8 cellular contexts compared by ENCODE assay signal in the genomic region with DNA sequence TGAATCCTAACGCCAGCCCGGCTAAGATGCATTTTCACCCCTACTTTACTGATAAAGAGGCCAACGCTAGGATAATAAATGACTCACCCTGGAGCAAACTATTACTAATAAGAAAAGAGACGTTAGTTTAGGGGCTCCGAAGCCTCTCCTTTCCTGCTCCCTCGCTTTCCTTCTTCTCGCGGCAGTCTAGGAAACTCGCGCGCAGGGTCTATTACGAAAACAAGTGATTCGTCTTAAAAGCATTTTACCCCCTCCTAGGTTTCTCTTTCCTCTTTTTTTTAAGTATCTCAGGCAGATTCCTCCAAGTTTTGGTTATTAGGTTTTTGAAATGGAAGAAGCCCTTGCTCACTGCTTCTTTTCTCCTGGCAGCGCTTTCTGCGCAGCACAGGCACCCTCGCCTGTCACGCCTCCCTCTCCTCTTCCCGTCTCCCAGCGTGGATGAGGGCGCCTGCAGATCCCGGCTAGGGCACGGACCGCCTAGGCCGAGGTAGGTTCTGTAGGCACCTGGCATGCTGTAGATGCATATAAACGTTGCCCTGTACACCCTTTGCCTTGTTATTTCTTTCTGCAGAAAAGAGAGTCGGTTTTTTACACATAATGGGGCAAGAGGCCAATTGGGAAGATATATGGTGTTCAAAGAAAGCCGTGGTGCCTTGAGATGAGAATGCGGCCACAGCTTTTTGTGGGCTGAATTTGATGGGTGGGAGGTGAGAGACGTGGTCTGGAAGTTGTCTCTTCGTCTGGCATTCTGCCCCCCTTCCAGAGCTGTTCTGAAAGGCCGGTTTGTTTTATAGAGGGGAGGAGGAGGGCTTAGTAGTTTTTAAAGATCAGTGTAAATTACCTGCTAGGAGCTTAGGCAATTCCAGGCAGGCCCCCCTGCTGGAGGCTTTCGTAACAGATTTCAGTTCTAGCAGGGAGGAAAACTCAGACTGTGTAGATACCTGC. TPM values are rescaled to one million over a fixed set of nuclear protein-coding genes. Genes with fewer than 3 reads are reported as not detected.
DNase-seq lines count a peak whose midpoint lies in the region; ATAC-seq, FAIRE-seq and TF ChIP-seq lines count a peak whose summit lies in the region.

No MANE protein-coding gene starts in this region.

- peak overlapping the region; percentile 85 to 98 (median 95) for H3K4me3 Mint-ChIP-seq in CD8-positive, alpha-beta memory T cell
- H3K4me3 Mint-ChIP-seq in activated naive CD8-positive, alpha-beta T cell treated with anti-CD3 and anti-CD28 coated beads for 36 hours: peak overlapping the region; percentile 89

- H3K4me1 Mint-ChIP-seq in CD8-positive, alpha-beta memory T cell: peaks cover 24 to 40% (median 35%) of the 10 kb centered on the region in 3 donors
- H3K4me1 Mint-ChIP-seq in activated naive CD8-positive, alpha-beta T cell treated with anti-CD3 and anti-CD28 coated beads for 36 hours: peaks cover 19% of the 10 kb centered on the region

- intact Hi-C loops in pancreas (cut with DNase I): loop anchor here in 1 of 3 donors (10.0 kb wide), 1 partner anchor 245 kb away; no protein-coding TSS in a partner anchor

- peaks cover 0 to 1% (median 1%) of the 10 kb centered on the region in 3 donors for H3K36me3 Mint-ChIP-seq in CD8-positive, alpha-beta memory T cell
- H3K36me3 Mint-ChIP-seq in activated naive CD8-positive, alpha-beta T cell treated with anti-CD3 and anti-CD28 coated beads for 36 hours: peaks cover 2% of the 10 kb centered on the region

- peak overlapping the region; percentile 83 for H3K4me3 ChIP-seq in CD8-positive, alpha-beta memory T cell (ENCODE audit: low read length)
- peak overlapping the region; percentile 51 for H3K4me3 ChIP-seq in cardiac muscle cell
- H3K4me3 ChIP-seq in pancreas: peak overlapping the region; percentile 52 to 90 (median 74)

- peak in 1 of 5 donors; percentile 6 for DNase-seq in CD8-positive, alpha-beta memory T cell
- DNase-seq in NCI-H2029 (lab: John Stamatoyannopoulos, UW): peak; percentile 45
- peak; percentile 7 for DNase-seq in activated naive CD8-positive, alpha-beta T cell treated with anti-CD3 and anti-CD28 coated beads for 36 hours
- DNase-seq in cardiac muscle cell (ENCODE audit: low read depth in 1 of 2, low spot score in 1 of 2): peak; percentile 56 to 67
- peak; percentile 27 to 69 (median 39) for DNase-seq in pancreas
- no peak for DNase-seq in hippocampal formation (lab: John Stamatoyannopoulos, UW)
- no peak for DNase-seq in cortex of kidney (lab: John Stamatoyannopoulos, UW)

- H3K27me3 Mint-ChIP-seq in CD8-positive, alpha-beta memory T cell: peaks cover 0 to 3% of the 10 kb centered on the region in 2 donors
- H3K27me3 Mint-ChIP-seq in activated naive CD8-positive, alpha-beta T cell treated with anti-CD3 and anti-CD28 coated beads for 36 hours: peaks cover 4% of the 10 kb centered on the region

- CTCF ChIA-PET in CD8-positive, alpha-beta memory T cell (lab: Charles Lee): interaction anchor here (0.7 to 4.3 kb wide), 8 partner anchors 10 to 241 kb away, joined by 3 to 38 read pairs (median 3); no protein-coding TSS in a partner anchor

- peaks cover 12% of the 10 kb centered on the region for H3K4me1 ChIP-seq in CD8-positive, alpha-beta memory T cell (ENCODE audit: insufficient read depth, low read length)
- H3K4me1 ChIP-seq in cardiac muscle cell (ENCODE audit: low read depth): peaks cover 5% of the 10 kb centered on the region
- H3K4me1 ChIP-seq in pancreas: peaks cover 4 to 23% (median 6%) of the 10 kb centered on the region in 3 donors

- TF ChIP-seq CTCF in cardiac muscle cell (IDR thresholded peaks at IDR 0.05; ENCODE audit: low read depth, low read length) (peak; percentile 45), pancreas (IDR thresholded peaks at IDR 0.05) (peak in 1 of 4 donors; percentile 18)

- no peak for FAIRE-seq in pancreas (lab: Jason Lieb, UNC)

- ATAC-seq in GM19035 (IDR thresholded peaks at IDR 0.05; ENCODE audit: unreplicated experiment): peak; percentile 1
- peak; percentile 45 to 70 (median 53) for ATAC-seq in pancreas

- 4 to 6% methylated on average over 32 of the region's 32 CpGs for WGBS in pancreas, 2 donors

- no peaks in the 10 kb centered on the region for H3K36me3 ChIP-seq in CD8-positive, alpha-beta memory T cell (ENCODE audit: insufficient read depth, low read length)
- H3K36me3 ChIP-seq in cardiac muscle cell (no peaks in the 10 kb centered on the region), pancreas (no peaks in the 10 kb centered on the region)

- H3K27ac ChIP-seq in CD8-positive, alpha-beta memory T cell (ENCODE audit: low read depth, low read length): no peak overlapping the region
- H3K27ac ChIP-seq in cardiac muscle cell: no peak overlapping the region
- H3K27ac ChIP-seq in pancreas: peak overlapping the region in 2 of 4 donors; percentile 48 to 56

- POLR2A ChIA-PET in CD8-positive, alpha-beta memory T cell (lab: Charles Lee): interaction anchor here (1.0 to 1.1 kb wide), 2 partner anchors 65 to 66 kb away, joined by 3 to 6 read pairs; partner anchors contain the start of gene RFK

- H3K9me3 ChIP-seq in CD8-positive, alpha-beta memory T cell (ENCODE audit: low read length): no peaks in the 10 kb centered on the region
- H3K9me3 ChIP-seq in cardiac muscle cell (ENCODE audit: low read depth) (no peaks in the 10 kb centered on the region), pancreas (no peaks in the 10 kb centered on the region)

- H3K9me3 Mint-ChIP-seq in CD8-positive, alpha-beta memory T cell: no peaks in the 10 kb centered on the region
- peaks cover 2% of the 10 kb centered on the region for H3K9me3 Mint-ChIP-seq in activated naive CD8-positive, alpha-beta T cell treated with anti-CD3 and anti-CD28 coated beads for 36 hours

- no peaks in the 10 kb centered on the region for H3K27me3 ChIP-seq in CD8-positive, alpha-beta memory T cell (ENCODE audit: insufficient read depth, low read length, poor library complexity, severe bottlenecking)
- H3K27me3 ChIP-seq in cardiac muscle cell (no peaks in the 10 kb centered on the region), pancreas (no peaks in the 10 kb centered on the region)

- H3K27ac Mint-ChIP-seq in CD8-positive, alpha-beta memory T cell: peak overlapping the region in 6 of 8 donors; percentile 52 to 91 (median 80)
- peak overlapping the region; percentile 70 for H3K27ac Mint-ChIP-seq in activated naive CD8-positive, alpha-beta T cell treated with anti-CD3 and anti-CD28 coated beads for 36 hours

RNA-seq across cellular contexts. Expression of gene GCNT1, which starts 1.0 kb away (rescaled TPM):
- 10 to 100 TPM; 14.8 to 20.9 TPM for total RNA-seq in CD8-positive, alpha-beta memory T cell
- 4.3 TPM for polyA plus RNA-seq in CD8-positive, alpha-beta memory T cell
- total RNA-seq in activated naive CD8-positive, alpha-beta T cell treated with anti-CD3 and anti-CD28 coated beads for 36 hours: 1 to 10 TPM; 4.3 to 5.4 TPM
- total RNA-seq in cardiac muscle cell (0.66 and 0.67 TPM in 2 replicates), pancreas (1 to 10 TPM; 1.7 to 5.7 (median 3.3) TPM)
- polyA plus RNA-seq in cardiac muscle cell (0.22 and 0.96 TPM in 2 replicates), pancreas (1 to 10 TPM; 1.0 to 7.2 TPM)

Comparison
In these comparisons a context has a peak if more than half of its experiments do, and no peak if none do; other contexts are left out.
1. DNase-seq: peak in NCI-H2029 (single experiment), activated naive CD8-positive, alpha-beta T cell treated with anti-CD3 and anti-CD28 coated beads for 36 hours (single experiment), cardiac muscle cell (2 of 2) and pancreas (6 of 6); none in hippocampal formation (0 of 2) and cortex of kidney (single experiment).
2. Peak in every context shown above with its lines, with median percentiles within 50 percentile points of each other: H3K4me3 ChIP-seq.